3 cellular contexts compared by ENCODE assay signal in genomic region chr9:134230092-134230941, GRCh38.
TF ChIP-seq lines count a peak whose summit lies in the region.

No MANE protein-coding gene starts in this region.

TF ChIP-seq in liver, 16 proteins besides CTCF, POLR2A, EP300 and RAD21 (continued from another document):
- TF ChIP-seq JUND (IDR thresholded peaks at IDR 0.05): no peak
- TF ChIP-seq ATF3 (IDR thresholded peaks at IDR 0.05): no peak
- TF ChIP-seq RXRA (IDR thresholded peaks at IDR 0.05): peak; percentile 57 to 60
- TF ChIP-seq SP1 (IDR thresholded peaks at IDR 0.05): peak; percentile 56
- TF ChIP-seq ZBTB33 (IDR thresholded peaks at IDR 0.05): no peak
- no peak for TF ChIP-seq HNF4G (IDR thresholded peaks at IDR 0.05)
- TF ChIP-seq FOXA2 (IDR thresholded peaks at IDR 0.05): no peak
- TF ChIP-seq MAX (IDR thresholded peaks at IDR 0.05): no peak
- TF ChIP-seq HNF4A (conservative IDR thresholded peaks at IDR 0.05): peak; percentile 16 to 34
- TF ChIP-seq TAF1 (conservative IDR thresholded peaks at IDR 0.05): no peak
- TF ChIP-seq FOXA1 (IDR thresholded peaks at IDR 0.05): no peak
- no peak for TF ChIP-seq YY1 (IDR thresholded peaks at IDR 0.05)
- TF ChIP-seq NR2F2 (IDR thresholded peaks at IDR 0.05): no peak
- peak; percentile 14 for TF ChIP-seq REST (IDR thresholded peaks at IDR 0.05)

TF ChIP-seq in HepG2, 621 proteins besides CTCF, POLR2A, EP300 and RAD21:
- TF ChIP-seq USF2 (IDR thresholded peaks at IDR 0.05; ENCODE audit: low read depth, low read length) (no peak), USF2 (CRISPR knock-in tag; IDR thresholded peaks at IDR 0.05; ENCODE audit: borderline replicate concordance) (no peak), EZH2 (conservative IDR thresholded peaks at IDR 0.05; ENCODE audit: low read depth, low read length) (no peak), ZNF354B (CRISPR knock-in tag; IDR thresholded peaks at IDR 0.05) (no peak), ZFAT (CRISPR knock-in tag; conservative IDR thresholded peaks at IDR 0.05) (no peak), ZNF773 (CRISPR knock-in tag; IDR thresholded peaks at IDR 0.05; ENCODE audit: borderline replicate concordance) (no peak), ZNF770 (CRISPR knock-in tag; IDR thresholded peaks at IDR 0.05) (no peak), TAF15 (IDR thresholded peaks at IDR 0.05; ENCODE audit: low read depth, low read length, poor library complexity, severe bottlenecking) (no peak), ZBTB2 (CRISPR knock-in tag; IDR thresholded peaks at IDR 0.05; ENCODE audit: low read depth) (no peak)

TF ChIP-seq in K562, 482 proteins besides CTCF, POLR2A, EP300 and RAD21:
- TF ChIP-seq ZNF280B (CRISPR knock-in tag; IDR thresholded peaks at IDR 0.05) (no peak), ZKSCAN1 (IDR thresholded peaks at IDR 0.05; ENCODE audit: low read depth, low read length) (peak; percentile 49; the same call in 1 of the 2 replicates), ZBTB49 (CRISPR knock-in tag; IDR thresholded peaks at IDR 0.05; ENCODE audit: borderline replicate concordance) (no peak)
